ENCODE assay signal across 8 cellular contexts in genomic region chr2:65040414-65041261, GRCh38. TPM values are rescaled to one million over a fixed set of nuclear protein-coding genes. Genes with fewer than 3 reads are reported as not detected.
DNase-seq lines count a peak whose midpoint lies in the region; ATAC-seq, FAIRE-seq and TF ChIP-seq lines count a peak whose summit lies in the region.

No MANE protein-coding gene starts in this region.

- ATAC-seq in GM18505 (IDR thresholded peaks at IDR 0.05; ENCODE audit: unreplicated experiment) = peak; percentile 74
- ATAC-seq in HG03196 (IDR thresholded peaks at IDR 0.05; ENCODE audit: unreplicated experiment) = peak; percentile 71
- ATAC-seq in activated CD4-positive, alpha-beta T cell treated with anti-CD3 and anti-CD28 coated beads for 36 hours = peak; percentile 83
- ATAC-seq in right lobe of liver = peak; percentile 99 to 100 (median 100)

- no peak overlapping the region for H3K27ac ChIP-seq in right lobe of liver

- no peaks in the 10 kb centered on the region for H3K27me3 ChIP-seq in right lobe of liver

- peak; percentile 64 for FAIRE-seq in A204.1 (lab: Jason Lieb, UNC)

- peaks cover 17% of the 10 kb centered on the region for H3K36me3 Mint-ChIP-seq in activated CD4-positive, alpha-beta T cell treated with anti-CD3 and anti-CD28 coated beads for 36 hours (ENCODE audit: low read depth)

- peaks cover 7% of the 10 kb centered on the region for H3K4me1 Mint-ChIP-seq in activated CD4-positive, alpha-beta T cell treated with anti-CD3 and anti-CD28 coated beads for 36 hours

- no peaks in the 10 kb centered on the region for H3K36me3 ChIP-seq in right lobe of liver

- H3K4me1 ChIP-seq in right lobe of liver = no peaks in the 10 kb centered on the region

- TF ChIP-seq POLR2A in GM18505 (IDR thresholded peaks at IDR 0.05; ENCODE audit: borderline replicate concordance, extremely low read depth, insufficient read depth, insufficient read length) (no peak), right lobe of liver (IDR thresholded peaks at IDR 0.05) (no peak)

- CTCF ChIA-PET in activated CD4-positive, alpha-beta T cell treated with anti-CD3 and anti-CD28 coated beads for 36 hours (lab: Charles Lee) = interaction anchor here (0.6 to 3.2 kb wide), 9 partner anchors 14 to 517 kb away, joined by 3 to 42 read pairs (median 3); no protein-coding TSS in a partner anchor

- no peak overlapping the region for H3K4me3 Mint-ChIP-seq in activated CD4-positive, alpha-beta T cell treated with anti-CD3 and anti-CD28 coated beads for 36 hours

- intact Hi-C loops in activated CD4-positive, alpha-beta T cell treated with anti-CD3 and anti-CD28 coated beads for 36 hours (cut with DNase I, micrococcal nuclease) = loop anchor here (1.0 to 2.0 kb wide), 2 partner anchors 52 to 123 kb away; partner anchors contain the start of gene SLC1A4 (in 1 of the 2)
- intact Hi-C loops in right lobe of liver (cut with DNase I) = loop anchor here in 1 of 2 donors (5.0 kb wide), 1 partner anchor 123 kb away; no protein-coding TSS in a partner anchor

- 21% methylated on average over 13 of the region's 13 CpGs for WGBS in right lobe of liver (ENCODE audit: insufficient coverage, low coverage, low lambda C conversion rate, missing lambda C conversion rate)

- H3K27ac Mint-ChIP-seq in activated CD4-positive, alpha-beta T cell treated with anti-CD3 and anti-CD28 coated beads for 36 hours = peak overlapping the region; percentile 33

- H3K9me3 Mint-ChIP-seq in activated CD4-positive, alpha-beta T cell treated with anti-CD3 and anti-CD28 coated beads for 36 hours (ENCODE audit: low read depth) = peaks cover 9% of the 10 kb centered on the region

- TF ChIP-seq CTCF in choroid plexus epithelial cell (conservative IDR thresholded peaks at IDR 0.05; ENCODE audit: low read depth, low read length) = peak; percentile 98
- TF ChIP-seq CTCF in right lobe of liver (IDR thresholded peaks at IDR 0.05) = peak; percentile 93 to 97 (median 95)

- H3K9me3 ChIP-seq in right lobe of liver = no peaks in the 10 kb centered on the region

- DNase-seq in NCI-H460 (ENCODE audit: extremely low read depth, low read depth) (peak; percentile 80), choroid plexus epithelial cell (ENCODE audit: low read depth) (peak; percentile 92), right lobe of liver (peak; percentile 81 to 89 (median 83))
- peak; percentile 85 for DNase-seq in activated CD4-positive, alpha-beta T cell treated with anti-CD3 and anti-CD28 coated beads for 36 hours
- DNase-seq in stimulated activated CD4-positive, alpha-beta T cell treated with anti-CD3 and anti-CD28 coated beads, Interleukin-4, amount 100 ng/mL, for 48 hours (ENCODE audit: low read depth in 2 of 2) = peak; percentile 61 to 62

- no peaks in the 10 kb centered on the region for H3K27me3 Mint-ChIP-seq in activated CD4-positive, alpha-beta T cell treated with anti-CD3 and anti-CD28 coated beads for 36 hours

- H3K4me3 ChIP-seq in choroid plexus epithelial cell (ENCODE audit: low read depth, low read length) (peak overlapping the region; percentile 28), right lobe of liver (peak overlapping the region in 1 of 3 donors; percentile 14)

- POLR2A ChIA-PET in activated CD4-positive, alpha-beta T cell treated with anti-CD3 and anti-CD28 coated beads for 36 hours (lab: Charles Lee) = no interaction called here

RNA-seq across cellular contexts. Expression of gene CEP68, which starts 15.6 kb away (rescaled TPM):
- total RNA-seq in NCI-H460 (2014; rRNA removed; shearing (Covaris generic)) = 7.3 and 8.0 TPM in 2 replicates
- polyA plus RNA-seq in NCI-H460 (2014; cell fraction: nucleus; rRNA removed) = 10.7 and 12.3 TPM in 2 replicates
- total RNA-seq in activated CD4-positive, alpha-beta T cell treated with anti-CD3 and anti-CD28 coated beads for 36 hours = 1 to 10 TPM; 4.9 to 6.0 TPM
- 1 to 10 TPM; 1.7 to 4.3 (median 3.2) TPM for total RNA-seq in right lobe of liver

RNA-seq across cellular contexts. Expression of gene SLC1A4, which starts 51.4 kb away (rescaled TPM):
- 42.2 and 45.0 TPM in 2 replicates for total RNA-seq in NCI-H460 (2014; rRNA removed; shearing (Covaris generic))
- polyA plus RNA-seq in NCI-H460 (2014; cell fraction: nucleus; rRNA removed) = 30.7 and 33.1 TPM in 2 replicates
- 10 to 100 TPM; 15.7 to 16.7 TPM for total RNA-seq in activated CD4-positive, alpha-beta T cell treated with anti-CD3 and anti-CD28 coated beads for 36 hours
- total RNA-seq in right lobe of liver = 10 to 100 TPM in 4 of 6 experiments, 1 to 10 TPM in 2; 7.2 to 21.7 (median 12.4) TPM
